7 cellular contexts compared by ENCODE assay signal in the genomic region with DNA sequence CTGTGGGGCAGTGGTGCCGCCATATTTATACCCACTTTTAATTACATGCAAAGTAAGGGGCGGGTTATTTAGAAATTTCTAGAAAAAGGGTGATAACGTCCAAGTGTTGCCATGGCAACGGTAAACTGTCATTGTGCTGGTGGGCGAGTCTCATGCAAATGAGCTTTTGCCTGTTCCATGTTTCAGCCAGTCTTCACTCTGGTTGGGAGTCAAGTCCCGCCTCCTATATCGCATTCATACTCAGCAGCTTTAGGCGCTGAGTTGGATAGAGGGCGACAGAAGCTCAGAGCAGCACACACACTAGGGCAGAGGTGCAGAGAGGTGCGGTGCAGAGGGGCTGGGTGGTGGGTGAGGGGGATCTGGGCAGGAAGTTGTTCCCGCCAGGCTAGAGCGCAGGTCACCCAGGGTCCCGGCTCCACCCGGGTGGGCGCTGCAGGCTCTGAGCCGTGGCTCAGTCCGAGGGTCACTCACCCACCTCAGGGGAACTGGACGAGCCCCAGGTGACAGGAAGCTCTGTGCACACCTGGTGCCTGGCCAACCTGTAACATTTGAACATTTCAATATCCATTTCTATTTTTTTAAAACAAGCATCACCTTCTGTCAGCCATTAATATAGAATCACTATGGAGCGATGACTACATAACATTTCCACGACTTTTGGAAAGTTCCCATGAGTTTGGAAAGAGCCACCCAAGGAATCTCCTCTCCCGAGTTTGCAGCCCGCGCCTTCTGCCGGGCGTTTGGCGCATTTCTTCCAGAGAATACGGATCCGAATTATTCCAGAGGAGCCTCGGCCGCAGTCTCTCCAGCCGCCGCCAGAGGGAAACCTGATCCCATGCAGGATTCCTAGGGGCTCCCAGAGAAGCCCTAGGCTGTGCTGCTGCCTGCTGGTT.
DNase-seq lines count a peak whose midpoint lies in the region; FAIRE-seq and TF ChIP-seq lines count a peak whose summit lies in the region.

No MANE protein-coding gene starts in this region.

- TF ChIP-seq CTCF in GM10248 (IDR thresholded peaks at IDR 0.05; ENCODE audit: control extremely low read depth, extremely low read depth, low read depth, missing control alignments), result peak; percentile 12
- peak; percentile 79 for TF ChIP-seq CTCF in NB4 (IDR thresholded peaks at IDR 0.05; ENCODE audit: low read depth, low read length)
- TF ChIP-seq CTCF in ovary (IDR thresholded peaks at IDR 0.05), result peak in 1 of 3 donors; percentile 37

- no peaks in the 10 kb centered on the region for H3K27me3 ChIP-seq in ovary
- H3K27me3 ChIP-seq in CD8-positive, alpha-beta memory T cell (ENCODE audit: insufficient read depth, low read length, poor library complexity, severe bottlenecking), result no peaks in the 10 kb centered on the region

- no peaks in the 10 kb centered on the region for H3K9me3 Mint-ChIP-seq in CD8-positive, alpha-beta memory T cell

- no peaks in the 10 kb centered on the region for H3K36me3 Mint-ChIP-seq in CD8-positive, alpha-beta memory T cell

- no peaks in the 10 kb centered on the region for H3K9me3 ChIP-seq in ovary
- no peaks in the 10 kb centered on the region for H3K9me3 ChIP-seq in CD8-positive, alpha-beta memory T cell (ENCODE audit: low read length)

- H3K4me1 Mint-ChIP-seq in CD8-positive, alpha-beta memory T cell, result no peaks in the 10 kb centered on the region

- H3K27ac Mint-ChIP-seq in CD8-positive, alpha-beta memory T cell, result no peak overlapping the region

- TF ChIP-seq POLR2A in NB4 (IDR thresholded peaks at IDR 0.05; ENCODE audit: extremely low read depth, insufficient read length), result no peak
- no peak for TF ChIP-seq POLR2A in ovary (IDR thresholded peaks at IDR 0.05)

- intact Hi-C loops in ovary (cut with DNase I), result no loop called here

- no peaks in the 10 kb centered on the region for H3K4me1 ChIP-seq in ovary (ENCODE audit: insufficient read depth)
- no peaks in the 10 kb centered on the region for H3K4me1 ChIP-seq in CD8-positive, alpha-beta memory T cell (ENCODE audit: insufficient read depth, low read length)

- H3K27ac ChIP-seq in ovary, result no peak overlapping the region
- H3K27ac ChIP-seq in CD8-positive, alpha-beta memory T cell (ENCODE audit: low read depth, low read length), result no peak overlapping the region

- no peak for DNase-seq in GM10248 (ENCODE audit: extremely low spot score)
- peak; percentile 47 for DNase-seq in NB4 (ENCODE audit: low read depth)
- DNase-seq in glomerular visceral epithelial cell (ENCODE audit: extremely low spot score), result peak; percentile 63
- DNase-seq in ovary, result peak; percentile 17 to 75 (median 43)
- DNase-seq in CD8-positive, alpha-beta memory T cell, result no peak
- no peak for DNase-seq in effector CD4-positive, alpha-beta T cell

- POLR2A ChIA-PET in GM10248 (lab: Yijun Ruan, JAX), result no interaction called here
- POLR2A ChIA-PET in CD8-positive, alpha-beta memory T cell (lab: Charles Lee), result no interaction called here

- H3K4me3 ChIP-seq in NB4 (ENCODE audit: low read depth, low read length), result no peak overlapping the region
- no peak overlapping the region for H3K4me3 ChIP-seq in ovary
- H3K4me3 ChIP-seq in CD8-positive, alpha-beta memory T cell (ENCODE audit: low read length), result no peak overlapping the region

- peak; percentile 50 for FAIRE-seq in TTC549 (lab: Jason Lieb, UNC)

- no peaks in the 10 kb centered on the region for H3K36me3 ChIP-seq in ovary
- no peaks in the 10 kb centered on the region for H3K36me3 ChIP-seq in CD8-positive, alpha-beta memory T cell (ENCODE audit: insufficient read depth, low read length)

- no peak for TF ChIP-seq EP300 in ovary (IDR thresholded peaks at IDR 0.05)

- CTCF ChIA-PET in GM10248 (lab: Yijun Ruan, JAX), result interaction anchor here (1.4 to 1.5 kb wide), 2 partner anchors 13 to 19 kb away, joined by 3 read pairs; no protein-coding TSS in a partner anchor
- CTCF ChIA-PET in CD8-positive, alpha-beta memory T cell (lab: Charles Lee), result no interaction called here

- no peak overlapping the region for H3K4me3 Mint-ChIP-seq in CD8-positive, alpha-beta memory T cell

- 14 to 25% (median 15%) methylated on average over 32 of the region's 32 CpGs for WGBS in ovary, 3 donors

- H3K27me3 Mint-ChIP-seq in CD8-positive, alpha-beta memory T cell, result peaks cover 32 to 80% of the 10 kb centered on the region in 2 donors

Comparison
In these comparisons a context has a peak if more than half of its experiments do, and no peak if none do; other contexts are left out.
1. DNase-seq: peak in NB4 (single experiment), glomerular visceral epithelial cell (single experiment) and ovary (5 of 5); none in GM10248 (single experiment), CD8-positive, alpha-beta memory T cell (0 of 5) and effector CD4-positive, alpha-beta T cell (single experiment).